8 cellular contexts compared by ENCODE assay signal in the genomic region with DNA sequence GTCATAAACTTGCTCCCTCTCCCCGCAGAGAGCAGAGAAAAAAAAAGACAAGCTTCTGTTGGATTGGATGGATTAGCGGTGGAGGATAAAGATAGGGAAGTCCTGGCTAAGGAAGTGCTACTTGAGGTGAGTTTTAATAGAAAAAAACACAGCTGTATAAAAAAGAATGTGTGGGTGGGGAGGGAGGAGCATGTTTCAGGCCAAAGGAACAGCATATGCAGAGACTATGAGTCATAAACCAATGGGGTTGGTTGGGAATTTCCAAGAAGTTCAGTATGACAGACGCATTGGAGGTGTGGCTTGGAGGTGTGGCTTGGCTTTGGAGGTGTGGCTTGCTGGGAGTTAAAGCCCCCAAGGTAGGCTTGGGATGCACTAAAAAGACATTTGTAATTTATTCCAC.
DNase-seq lines count a peak whose midpoint lies in the region; ATAC-seq and TF ChIP-seq lines count a peak whose summit lies in the region.

No MANE protein-coding gene starts in this region.

- intact Hi-C loops in CD14-positive monocyte (cut with micrococcal nuclease) = no loop called here

- H3K4me3 Mint-ChIP-seq in CD14-positive monocyte = no peak overlapping the region

- no peaks in the 10 kb centered on the region for H3K36me3 Mint-ChIP-seq in CD14-positive monocyte

- no peak overlapping the region for H3K27ac Mint-ChIP-seq in CD14-positive monocyte

- H3K27me3 Mint-ChIP-seq in CD14-positive monocyte (ENCODE audit: low read depth in 3 of 3) = peaks cover 1 to 2% (median 2%) of the 10 kb centered on the region in 3 donors

- peak; percentile 60 for DNase-seq in EL
- DNase-seq in HPDE6-E6E7 (ENCODE audit: extremely low spot score) = peak; percentile 71
- DNase-seq in activated T-cell treated with anti-CD3 and anti-CD28 coated beads for 4 hours = peak; percentile 19
- DNase-seq in myocyte (ENCODE audit: low read depth) = peak; percentile 62
- no peak for DNase-seq in NCI-H1048 (lab: John Stamatoyannopoulos, UW)
- no peak for DNase-seq in CD14-positive monocyte (ENCODE audit: low spot score)
- DNase-seq in Ammon's horn (ENCODE audit: low spot score) = no peak

- H3K4me1 Mint-ChIP-seq in CD14-positive monocyte = no peaks in the 10 kb centered on the region

- ATAC-seq in GM21528 (IDR thresholded peaks at IDR 0.05; ENCODE audit: low FRiP score, unreplicated experiment) = peak; percentile 86

- TF ChIP-seq CTCF in CD14-positive monocyte (IDR thresholded peaks at IDR 0.05) = no peak

- peaks cover 0 to 6% (median 0%) of the 10 kb centered on the region in 7 donors for H3K9me3 Mint-ChIP-seq in CD14-positive monocyte

Comparison
In these comparisons a context has a peak if more than half of its experiments do, and no peak if none do; other contexts are left out.
1. DNase-seq: peak in EL (single experiment), HPDE6-E6E7 (single experiment), activated T-cell treated with anti-CD3 and anti-CD28 coated beads for 4 hours (single experiment) and myocyte (single experiment); none in NCI-H1048 (single experiment), CD14-positive monocyte (single experiment) and Ammon's horn (single experiment).